ENCODE assay signal across 1 cellular context in genomic region chr5:65925601-65926275, GRCh38.
A peak's percentile ranks its signal among the peaks of the same experiment; 100 is the strongest.
TF ChIP-seq lines count a peak whose summit lies in the region.

No MANE protein-coding gene starts in this region.

TF ChIP-seq in K562, 482 proteins besides CTCF, POLR2A, EP300 and RAD21 (continued from another document and continues in another):
- no peak for TF ChIP-seq MBD1 (CRISPR knock-in tag; IDR thresholded peaks at IDR 0.05)
- no peak for TF ChIP-seq TARDBP (IDR thresholded peaks at IDR 0.05)
- TF ChIP-seq, protein P1, sequence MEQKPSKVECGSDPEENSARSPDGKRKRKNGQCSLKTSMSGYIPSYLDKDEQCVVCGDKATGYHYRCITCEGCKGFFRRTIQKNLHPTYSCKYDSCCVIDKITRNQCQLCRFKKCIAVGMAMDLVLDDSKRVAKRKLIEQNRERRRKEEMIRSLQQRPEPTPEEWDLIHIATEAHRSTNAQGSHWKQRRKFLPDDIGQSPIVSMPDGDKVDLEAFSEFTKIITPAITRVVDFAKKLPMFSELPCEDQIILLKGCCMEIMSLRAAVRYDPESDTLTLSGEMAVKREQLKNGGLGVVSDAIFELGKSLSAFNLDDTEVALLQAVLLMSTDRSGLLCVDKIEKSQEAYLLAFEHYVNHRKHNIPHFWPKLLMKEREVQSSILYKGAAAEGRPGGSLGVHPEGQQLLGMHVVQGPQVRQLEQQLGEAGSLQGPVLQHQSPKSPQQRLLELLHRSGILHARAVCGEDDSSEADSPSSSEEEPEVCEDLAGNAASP (IDR thresholded peaks at IDR 0.05) = no peak
- 0 out of 2 replicates have a peak, but pooled peaks have one; percentile 70 for TF ChIP-seq REST (CRISPR knock-in tag; IDR thresholded peaks at IDR 0.05; ENCODE audit: low read depth)
- no peak for TF ChIP-seq NCOA4 (IDR thresholded peaks at IDR 0.05; ENCODE audit: partially characterized antibody)
- TF ChIP-seq TCFL5 (CRISPR knock-in tag; conservative IDR thresholded peaks at IDR 0.05) = no peak
- TF ChIP-seq, protein P2, sequence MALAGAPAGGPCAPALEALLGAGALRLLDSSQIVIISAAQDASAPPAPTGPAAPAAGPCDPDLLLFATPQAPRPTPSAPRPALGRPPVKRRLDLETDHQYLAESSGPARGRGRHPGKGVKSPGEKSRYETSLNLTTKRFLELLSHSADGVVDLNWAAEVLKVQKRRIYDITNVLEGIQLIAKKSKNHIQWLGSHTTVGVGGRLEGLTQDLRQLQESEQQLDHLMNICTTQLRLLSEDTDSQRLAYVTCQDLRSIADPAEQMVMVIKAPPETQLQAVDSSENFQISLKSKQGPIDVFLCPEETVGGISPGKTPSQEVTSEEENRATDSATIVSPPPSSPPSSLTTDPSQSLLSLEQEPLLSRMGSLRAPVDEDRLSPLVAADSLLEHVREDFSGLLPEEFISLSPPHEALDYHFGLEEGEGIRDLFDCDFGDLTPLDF (CRISPR knock-in tag; IDR thresholded peaks at IDR 0.05) = no peak; the same call in none of the 2 replicates
- TF ChIP-seq ZNF134 (CRISPR knock-in tag; conservative IDR thresholded peaks at IDR 0.05) = no peak
- TF ChIP-seq, protein P3, sequence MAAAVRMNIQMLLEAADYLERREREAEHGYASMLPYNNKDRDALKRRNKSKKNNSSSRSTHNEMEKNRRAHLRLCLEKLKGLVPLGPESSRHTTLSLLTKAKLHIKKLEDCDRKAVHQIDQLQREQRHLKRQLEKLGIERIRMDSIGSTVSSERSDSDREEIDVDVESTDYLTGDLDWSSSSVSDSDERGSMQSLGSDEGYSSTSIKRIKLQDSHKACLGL (CRISPR knock-in tag; IDR thresholded peaks at IDR 0.05; ENCODE audit: borderline replicate concordance, poor library complexity, severe bottlenecking) = peak; percentile 3
- no peak for TF ChIP-seq ZNF57 (CRISPR knock-in tag; IDR thresholded peaks at IDR 0.05)
- 0 out of 4 replicates have a peak, but pooled peaks of 1 of the 2 experiments have one; percentile 36 for TF ChIP-seq SRF (CRISPR knock-in tag; IDR thresholded peaks at IDR 0.05)
- TF ChIP-seq ZNF778 (CRISPR knock-in tag; IDR thresholded peaks at IDR 0.05) = no peak
- TF ChIP-seq ARNT (IDR thresholded peaks at IDR 0.05) = no peak
- TF ChIP-seq MIER1 (IDR thresholded peaks at IDR 0.05; ENCODE audit: low read depth) = no peak
- TF ChIP-seq TEAD2 (tag; IDR thresholded peaks at IDR 0.05) = no peak
- no peak for TF ChIP-seq ZNF696 (CRISPR knock-in tag; conservative IDR thresholded peaks at IDR 0.05)
- 0 out of 2 replicates have a peak, but pooled peaks have one; percentile 32 for TF ChIP-seq GTF2F1 (IDR thresholded peaks at IDR 0.05; ENCODE audit: low read depth, low read length)
- TF ChIP-seq NR4A1 (CRISPR knock-in tag; IDR thresholded peaks at IDR 0.05) = no peak
- peak; percentile 48; the same call in 1 of the 2 replicates for TF ChIP-seq NR4A1 (tag; IDR thresholded peaks at IDR 0.05)
- no peak for TF ChIP-seq ZNF174 (CRISPR knock-in tag; IDR thresholded peaks at IDR 0.05)
- TF ChIP-seq, protein P4, sequence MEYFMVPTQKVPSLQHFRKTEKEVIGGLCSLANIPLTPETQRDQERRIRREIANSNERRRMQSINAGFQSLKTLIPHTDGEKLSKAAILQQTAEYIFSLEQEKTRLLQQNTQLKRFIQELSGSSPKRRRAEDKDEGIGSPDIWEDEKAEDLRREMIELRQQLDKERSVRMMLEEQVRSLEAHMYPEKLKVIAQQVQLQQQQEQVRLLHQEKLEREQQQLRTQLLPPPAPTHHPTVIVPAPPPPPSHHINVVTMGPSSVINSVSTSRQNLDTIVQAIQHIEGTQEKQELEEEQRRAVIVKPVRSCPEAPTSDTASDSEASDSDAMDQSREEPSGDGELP (CRISPR knock-in tag; IDR thresholded peaks at IDR 0.05; ENCODE audit: borderline replicate concordance) = peak; percentile 60; the same call in 1 of the 2 replicates
- no peak for TF ChIP-seq ZNF274 (IDR thresholded peaks at IDR 0.05; ENCODE audit: borderline replicate concordance, low read depth, low read length)
- TF ChIP-seq HNRNPL (IDR thresholded peaks at IDR 0.05; ENCODE audit: low read depth, low read length) = peak; percentile 41; the same call in 1 of the 2 replicates
- TF ChIP-seq U2AF2 (optimal IDR thresholded peaks at IDR 0.05; ENCODE audit: low read depth, low read length) = no peak
- TF ChIP-seq ZNF583 (CRISPR knock-in tag; IDR thresholded peaks at IDR 0.05) = peak; percentile 62; the same call in 1 of the 2 replicates
- TF ChIP-seq HINFP (tag; conservative IDR thresholded peaks at IDR 0.05; ENCODE audit: low read depth) = no peak
- TF ChIP-seq STAT5B (CRISPR knock-in tag; IDR thresholded peaks at IDR 0.05) = no peak
- TF ChIP-seq TRIM28 (IDR thresholded peaks at IDR 0.05) = no peak
- TF ChIP-seq SIX5 (IDR thresholded peaks at IDR 0.05; ENCODE audit: borderline replicate concordance in 1 of 2, insufficient read depth in 1 of 2, low read depth in 1 of 2, low read length in 2 of 2) = no peak
- TF ChIP-seq, protein P5, sequence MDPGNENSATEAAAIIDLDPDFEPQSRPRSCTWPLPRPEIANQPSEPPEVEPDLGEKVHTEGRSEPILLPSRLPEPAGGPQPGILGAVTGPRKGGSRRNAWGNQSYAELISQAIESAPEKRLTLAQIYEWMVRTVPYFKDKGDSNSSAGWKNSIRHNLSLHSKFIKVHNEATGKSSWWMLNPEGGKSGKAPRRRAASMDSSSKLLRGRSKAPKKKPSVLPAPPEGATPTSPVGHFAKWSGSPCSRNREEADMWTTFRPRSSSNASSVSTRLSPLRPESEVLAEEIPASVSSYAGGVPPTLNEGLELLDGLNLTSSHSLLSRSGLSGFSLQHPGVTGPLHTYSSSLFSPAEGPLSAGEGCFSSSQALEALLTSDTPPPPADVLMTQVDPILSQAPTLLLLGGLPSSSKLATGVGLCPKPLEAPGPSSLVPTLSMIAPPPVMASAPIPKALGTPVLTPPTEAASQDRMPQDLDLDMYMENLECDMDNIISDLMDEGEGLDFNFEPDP (CRISPR knock-in tag; IDR thresholded peaks at IDR 0.05) = no peak
- peak; percentile 79 for TF ChIP-seq ARID4B (CRISPR knock-in tag; IDR thresholded peaks at IDR 0.05)
- no peak for TF ChIP-seq THRAP3 (IDR thresholded peaks at IDR 0.05; ENCODE audit: borderline replicate concordance)
- no peak for TF ChIP-seq FOS (IDR thresholded peaks at IDR 0.05; ENCODE audit: extremely low read depth, insufficient read length)
- TF ChIP-seq, protein P6, sequence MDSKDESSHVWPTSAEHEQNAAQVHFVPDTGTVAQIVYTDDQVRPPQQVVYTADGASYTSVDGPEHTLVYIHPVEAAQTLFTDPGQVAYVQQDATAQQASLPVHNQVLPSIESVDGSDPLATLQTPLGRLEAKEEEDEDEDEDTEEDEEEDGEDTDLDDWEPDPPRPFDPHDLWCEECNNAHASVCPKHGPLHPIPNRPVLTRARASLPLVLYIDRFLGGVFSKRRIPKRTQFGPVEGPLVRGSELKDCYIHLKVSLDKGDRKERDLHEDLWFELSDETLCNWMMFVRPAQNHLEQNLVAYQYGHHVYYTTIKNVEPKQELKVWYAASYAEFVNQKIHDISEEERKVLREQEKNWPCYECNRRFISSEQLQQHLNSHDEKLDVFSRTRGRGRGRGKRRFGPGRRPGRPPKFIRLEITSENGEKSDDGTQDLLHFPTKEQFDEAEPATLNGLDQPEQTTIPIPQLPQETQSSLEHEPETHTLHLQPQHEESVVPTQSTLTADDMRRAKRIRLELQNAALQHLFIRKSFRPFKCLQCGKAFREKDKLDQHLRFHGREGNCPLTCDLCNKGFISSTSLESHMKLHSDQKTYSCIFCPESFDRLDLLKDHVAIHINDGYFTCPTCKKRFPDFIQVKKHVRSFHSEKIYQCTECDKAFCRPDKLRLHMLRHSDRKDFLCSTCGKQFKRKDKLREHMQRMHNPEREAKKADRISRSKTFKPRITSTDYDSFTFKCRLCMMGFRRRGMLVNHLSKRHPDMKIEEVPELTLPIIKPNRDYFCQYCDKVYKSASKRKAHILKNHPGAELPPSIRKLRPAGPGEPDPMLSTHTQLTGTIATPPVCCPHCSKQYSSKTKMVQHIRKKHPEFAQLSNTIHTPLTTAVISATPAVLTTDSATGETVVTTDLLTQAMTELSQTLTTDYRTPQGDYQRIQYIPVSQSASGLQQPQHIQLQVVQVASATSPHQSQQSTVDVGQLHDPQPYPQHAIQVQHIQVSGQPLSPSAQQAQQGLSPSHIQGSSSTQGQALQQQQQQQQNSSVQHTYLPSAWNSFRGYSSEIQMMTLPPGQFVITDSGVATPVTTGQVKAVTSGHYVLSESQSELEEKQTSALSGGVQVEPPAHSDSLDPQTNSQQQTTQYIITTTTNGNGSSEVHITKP (IDR thresholded peaks at IDR 0.05; ENCODE audit: partially characterized antibody) = peak; percentile 8
- TF ChIP-seq PHF8 (IDR thresholded peaks at IDR 0.05; ENCODE audit: borderline replicate concordance, low read length) = peak; percentile 87
- TF ChIP-seq SUPT5H (IDR thresholded peaks at IDR 0.05) = peak; percentile 95
- TF ChIP-seq, protein P7, sequence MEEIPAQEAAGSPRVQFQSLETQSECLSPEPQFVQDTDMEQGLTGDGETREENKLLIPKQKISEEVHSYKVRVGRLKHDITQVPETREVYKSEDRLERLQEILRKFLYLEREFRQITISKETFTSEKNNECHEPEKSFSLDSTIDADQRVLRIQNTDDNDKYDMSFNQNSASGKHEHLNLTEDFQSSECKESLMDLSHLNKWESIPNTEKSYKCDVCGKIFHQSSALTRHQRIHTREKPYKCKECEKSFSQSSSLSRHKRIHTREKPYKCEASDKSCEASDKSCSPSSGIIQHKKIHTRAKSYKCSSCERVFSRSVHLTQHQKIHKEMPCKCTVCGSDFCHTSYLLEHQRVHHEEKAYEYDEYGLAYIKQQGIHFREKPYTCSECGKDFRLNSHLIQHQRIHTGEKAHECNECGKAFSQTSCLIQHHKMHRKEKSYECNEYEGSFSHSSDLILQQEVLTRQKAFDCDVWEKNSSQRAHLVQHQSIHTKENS (CRISPR knock-in tag; IDR thresholded peaks at IDR 0.05) = no peak
